Comparison of ENCODE assay signal across 10 cellular contexts in genomic region chr4:106201373-106201772, GRCh38.
A peak's percentile ranks its signal among the peaks of the same experiment; 100 is the strongest.
DNase-seq lines count a peak whose midpoint lies in the region; ATAC-seq, FAIRE-seq and TF ChIP-seq lines count a peak whose summit lies in the region.
"Had no signal": no experiment of that assay in that cellular context is flagged by ENCODE, and none has a peak within 500 bp of the region (broad histone marks: within the 10 kb centered on the region; RNA-seq: fewer than 3 reads in every experiment).

No MANE protein-coding gene starts in this region.

- peak; percentile 34 for DNase-seq in SIG-M5 treated with dmso at 0.1 percent for 504 hours (lab: John Stamatoyannopoulos, UW; ENCODE audit: unreplicated experiment)
- DNase-seq in SIG-M5 (lab: John Stamatoyannopoulos, UW): no peak
- DNase-seq in NCI-H2171 treated with DMSO at 0.1 percent for 48 hours (lab: John Stamatoyannopoulos, UW): peak; percentile 4
- DNase-seq in H1 (ENCODE audit: low read depth in 1 of 2, low spot score in 2 of 2): no peak
- peak; percentile 25 for DNase-seq in small intestine
- no peak for DNase-seq in stimulated activated CD4-positive, alpha-beta T cell treated with anti-CD3 and anti-CD28 coated beads, Interleukin-2, amount 100 ng/mL, for 48 hours
- no peak for DNase-seq in spleen
- DNase-seq: activated gamma-delta T cell, sigmoid colon had no signal

- TF ChIP-seq POLR2A in H1 (IDR thresholded peaks at IDR 0.05; ENCODE audit: control extremely low read depth in 1 of 2, low read depth in 2 of 2, low read length in 2 of 2): no peak
- TF ChIP-seq POLR2A in spleen (IDR thresholded peaks at IDR 0.05): no peak

- H3K36me3 ChIP-seq in H1 (ENCODE audit: control insufficient read depth in 2 of 4, insufficient read depth in 4 of 4, low read length in 3 of 4) (no peaks in the 10 kb centered on the region), small intestine (ENCODE audit: control insufficient read depth in 2 of 2, insufficient read depth in 2 of 2, low read length in 2 of 2) (no peaks in the 10 kb centered on the region), spleen (no peaks in the 10 kb centered on the region)
- H3K36me3 ChIP-seq: sigmoid colon had no signal

- H4K5ac ChIP-seq in H1 (ENCODE audit: insufficient read length, low read depth, low read length): no peak overlapping the region

- H3K79me2 ChIP-seq in H1 (ENCODE audit: control insufficient read depth in 1 of 2, insufficient read depth in 2 of 2, low read length in 2 of 2): no peaks in the 10 kb centered on the region

- TF ChIP-seq EP300 in H1 (IDR thresholded peaks at IDR 0.05; ENCODE audit: borderline replicate concordance in 1 of 2, low read depth in 2 of 2, low read length in 2 of 2): no peak

- no peak overlapping the region for H2BK120ac ChIP-seq in H1 (replicated peaks; ENCODE audit: low read depth, low read length)

- no peak overlapping the region for H2BK20ac ChIP-seq in H1 (ENCODE audit: low read length)

- TF ChIP-seq CTCF in H1 (IDR thresholded peaks at IDR 0.05; ENCODE audit: control extremely low read depth in 1 of 3, insufficient read depth in 1 of 3, low read depth in 1 of 3, low read length in 3 of 3): peak in 2 of 3 experiments; percentile 21 to 45; a peak in 2 of 4 replicates
- TF ChIP-seq CTCF in spleen (IDR thresholded peaks at IDR 0.05 in 8 of 11, conservative IDR thresholded peaks at IDR 0.05 in 3 of 11): peak in 3 of 11 experiments; percentile 20 to 27 (median 26)

- H3K14ac ChIP-seq in H1 (ENCODE audit: insufficient read length): no peak overlapping the region

- no peaks in the 10 kb centered on the region for H3K4me1 ChIP-seq in H1 (replicated peaks in 1 of 4; ENCODE audit: control insufficient read depth in 3 of 4, insufficient read depth in 4 of 4, low read length in 3 of 4)
- no peaks in the 10 kb centered on the region for H3K4me1 ChIP-seq in small intestine (ENCODE audit: control insufficient read depth in 2 of 2, insufficient read depth in 1 of 2, low read depth in 1 of 2, low read length in 1 of 2)
- H3K4me1 ChIP-seq in spleen: no peaks in the 10 kb centered on the region
- H3K4me1 ChIP-seq: sigmoid colon had no signal

- H3K23ac ChIP-seq in H1 (ENCODE audit: insufficient read length): no peak overlapping the region

- no peak overlapping the region for H3K27ac ChIP-seq in H1 (ENCODE audit: low read depth, low read length)
- H3K27ac ChIP-seq in small intestine (ENCODE audit: low read depth in 1 of 2, low read length in 1 of 2): no peak overlapping the region
- H3K27ac ChIP-seq in spleen: no peak overlapping the region
- H3K27ac ChIP-seq: sigmoid colon had no signal

- no peak overlapping the region for H3K9ac ChIP-seq in H1 (replicated peaks in 1 of 4; ENCODE audit: extremely low read depth in 1 of 4, low read depth in 3 of 4, low read length in 3 of 4)

- no peak overlapping the region for H2AK5ac ChIP-seq in H1 (ENCODE audit: low read depth, low read length)

- H3K23me2 ChIP-seq in H1 (ENCODE audit: low read depth, low read length): no peaks in the 10 kb centered on the region

- POLR2A ChIA-PET in H1 (lab: Charles Lee; ENCODE audit: partially characterized antibody): no interaction called here

- no peak overlapping the region for H2BK5ac ChIP-seq in H1 (ENCODE audit: low read depth, low read length)

- H3K56ac ChIP-seq in H1 (replicated peaks; ENCODE audit: insufficient read length, low read depth, low read length): no peak overlapping the region

- H3K79me1 ChIP-seq in H1 (ENCODE audit: low read depth, low read length): no peaks in the 10 kb centered on the region

- FAIRE-seq in H1 (lab: Jason Lieb, UNC) (no peak), small intestine (lab: Jason Lieb, UNC) (no peak)

- H4K91ac ChIP-seq in H1 (replicated peaks; ENCODE audit: insufficient read length, low read length): no peak overlapping the region

- no peak overlapping the region for H4K8ac ChIP-seq in H1 (ENCODE audit: extremely low read depth, insufficient read depth, low read length)

- H3K27me3 ChIP-seq in H1 (replicated peaks in 1 of 4; ENCODE audit: control insufficient read depth in 3 of 4, extremely low read depth in 1 of 4, insufficient read depth in 3 of 4, low read length in 3 of 4) (no peaks in the 10 kb centered on the region), small intestine (ENCODE audit: control insufficient read depth in 2 of 2, insufficient read depth in 2 of 2, low read length in 2 of 2) (no peaks in the 10 kb centered on the region), spleen (replicated peaks in 1 of 7) (no peaks in the 10 kb centered on the region)
- H3K27me3 ChIP-seq: sigmoid colon had no signal

- ATAC-seq in GM19397 (IDR thresholded peaks at IDR 0.05; ENCODE audit: unreplicated experiment): no peak

- H2AFZ ChIP-seq in H1 (ENCODE audit: low read length): no peak overlapping the region

- no peak overlapping the region for H3K4me2 ChIP-seq in H1 (ENCODE audit: insufficient read depth in 1 of 2, low read depth in 2 of 2, low read length in 2 of 2)

- TF ChIP-seq RAD21 in H1 (IDR thresholded peaks at IDR 0.05 in 1 of 2, conservative IDR thresholded peaks at IDR 0.05 in 1 of 2; ENCODE audit: low read depth in 2 of 2, low read length in 2 of 2): peak; percentile 60 to 71

- CTCF ChIA-PET in H1 (lab: Charles Lee; ENCODE audit: partially characterized antibody): interaction anchor here (1.0 to 1.4 kb wide), 3 partner anchors 97 to 418 kb away, joined by 3 to 4 read pairs (median 3); no protein-coding TSS in a partner anchor

- H3K4me3 ChIP-seq in H1 (ENCODE audit: extremely low read depth in 1 of 4, insufficient read depth in 2 of 4, low read depth in 3 of 4, low read length in 4 of 4) (no peak overlapping the region), small intestine (ENCODE audit: low read depth in 1 of 2, low read length in 2 of 2) (no peak overlapping the region), spleen (no peak overlapping the region)
- H3K4me3 ChIP-seq: sigmoid colon had no signal

- H3K4ac ChIP-seq in H1 (replicated peaks; ENCODE audit: insufficient read length, low read depth, low read length): no peak overlapping the region

- H3K18ac ChIP-seq in H1 (ENCODE audit: extremely low read depth, low read length): no peak overlapping the region

- H2BK15ac ChIP-seq in H1 (ENCODE audit: low read length): no peak overlapping the region

- no peak overlapping the region for H2BK12ac ChIP-seq in H1 (ENCODE audit: low read depth, low read length)

- H3K9me3 ChIP-seq in H1 (ENCODE audit: insufficient read depth in 2 of 2, low read depth in 1 of 2, low read length in 1 of 2) (no peaks in the 10 kb centered on the region), small intestine (ENCODE audit: control insufficient read depth, low read depth) (no peaks in the 10 kb centered on the region), spleen (no peaks in the 10 kb centered on the region)
- H3K9me3 ChIP-seq: sigmoid colon had no signal

- H4K20me1 ChIP-seq in H1 (replicated peaks in 1 of 2; ENCODE audit: control insufficient read depth in 1 of 2, insufficient read depth in 2 of 2, low read length in 2 of 2): no peaks in the 10 kb centered on the region

- intact Hi-C loops in spleen (cut with DNase I; ENCODE audit: low total_unique reads): no loop called here

TF ChIP-seq in H1, 55 proteins besides CTCF, POLR2A, EP300 and RAD21:
- TF ChIP-seq ATF3 (IDR thresholded peaks at IDR 0.05; ENCODE audit: insufficient read depth, low read depth, low read length) (no peak), USF2 (IDR thresholded peaks at IDR 0.05; ENCODE audit: low read length) (no peak), CHD2 (IDR thresholded peaks at IDR 0.05; ENCODE audit: low read length) (no peak), TAF7 (optimal IDR thresholded peaks at IDR 0.05; ENCODE audit: borderline replicate concordance, low read depth, low read length) (no peak)
TF ChIP-seq in H1: peak in this region for 0.

Comparison
In these comparisons a context has a peak if more than half of its experiments do, and no peak if none do; other contexts are left out.
1. DNase-seq: peak in SIG-M5 treated with dmso at 0.1 percent for 504 hours (single experiment), NCI-H2171 treated with DMSO at 0.1 percent for 48 hours (single experiment) and small intestine (single experiment); none in SIG-M5 (single experiment), H1 (0 of 2), stimulated activated CD4-positive, alpha-beta T cell treated with anti-CD3 and anti-CD28 coated beads, Interleukin-2, amount 100 ng/mL, for 48 hours (0 of 2) and spleen (single experiment).